16 cellular contexts compared by ENCODE assay signal in genomic region chr3:177946515-177946914, GRCh38.
"Had no signal": no experiment of that assay in that cellular context is flagged by ENCODE, and none has a peak within 500 bp of the region (broad histone marks: within the 10 kb centered on the region; RNA-seq: fewer than 3 reads in every experiment).

No MANE protein-coding gene starts in this region.

- H3K4me2 ChIP-seq: neural progenitor cell had no signal

- H3K9me3 ChIP-seq: prostate gland, thoracic aorta, upper lobe of left lung had no signal

- H3K9ac ChIP-seq: neural progenitor cell had no signal

- H3K27me3 ChIP-seq: neural progenitor cell, upper lobe of left lung had no signal

- DNase-seq: activated CD4-positive, alpha-beta T cell treated with anti-CD3 and anti-CD28 coated beads, Interleukin-2, amount 50 U/mL, for 4 hours; activated CD8-positive, alpha-beta memory T cell treated with anti-CD3 and anti-CD28 coated beads for 24 hours; activated CD8-positive, alpha-beta memory T cell treated with anti-CD3 and anti-CD28 coated beads, Interleukin-2, amount 50 U/mL, for 48 hours; activated naive CD4-positive, alpha-beta T cell; activated T-cell treated with anti-CD3 and anti-CD28 coated beads, Interleukin-2, amount 50 U/mL, for 4 hours; amniotic stem cell; kidney; naive thymus-derived CD4-positive, alpha-beta T cell; stimulated activated CD4-positive, alpha-beta T cell treated with anti-CD3 and anti-CD28 coated beads, Interleukin-4, amount 100 ng/mL, for 24 hours; stimulated activated naive CD4-positive, alpha-beta T cell treated with Interleukin-2 at 50 U/mL for 16 hours; T-helper 9 cell; upper lobe of left lung had no signal

- H3K4me3 ChIP-seq: lung, neural progenitor cell, prostate gland, thoracic aorta, upper lobe of left lung had no signal

- H3K36me3 ChIP-seq: neural progenitor cell, prostate gland, thoracic aorta, upper lobe of left lung had no signal

- H3K4me1 ChIP-seq: neural progenitor cell, prostate gland had no signal
